8 cellular contexts compared by ENCODE assay signal in genomic region chr2:46914578-46915230, GRCh38. TPM values are rescaled to one million over a fixed set of nuclear protein-coding genes. Genes with fewer than 3 reads are reported as not detected.
DNase-seq lines count a peak whose midpoint lies in the region; ATAC-seq and TF ChIP-seq lines count a peak whose summit lies in the region.

No MANE protein-coding gene starts in this region.

- TF ChIP-seq CTCF in fibroblast of mammary gland (conservative IDR thresholded peaks at IDR 0.05; ENCODE audit: control insufficient read depth, insufficient read depth, low read depth, low read length): no peak
- no peak for TF ChIP-seq CTCF in retinal pigment epithelial cell (conservative IDR thresholded peaks at IDR 0.05; ENCODE audit: low read depth, low read length)
- no peak for TF ChIP-seq CTCF in GM10266 (IDR thresholded peaks at IDR 0.05; ENCODE audit: control insufficient read depth, insufficient read depth, low read depth, missing control alignments)

- H2AFZ ChIP-seq in GM23248: peak overlapping the region; percentile 36

- H3K9ac ChIP-seq in GM23248: peak overlapping the region; percentile 96

- peak overlapping the region; percentile 87 for H3K27ac ChIP-seq in GM23248

- ATAC-seq in HG03432 (IDR thresholded peaks at IDR 0.05; ENCODE audit: unreplicated experiment) (no peak), GM18870 (IDR thresholded peaks at IDR 0.05; ENCODE audit: unreplicated experiment) (no peak)

- DNase-seq in GM23248: no peak
- peak; percentile 19 for DNase-seq in SW480 (ENCODE audit: low spot score)
- DNase-seq in fibroblast of mammary gland (ENCODE audit: low read depth): peak; percentile 11
- no peak for DNase-seq in retinal pigment epithelial cell (ENCODE audit: low read depth)
- DNase-seq in stimulated activated CD4-positive, alpha-beta T cell treated with anti-CD3 and anti-CD28 coated beads, Interleukin-2, amount 100 ng/mL, for 24 hours: no peak
- DNase-seq in GM10266 (ENCODE audit: extremely low spot score): no peak

- H3K79me2 ChIP-seq in GM23248 (ENCODE audit: insufficient read depth): peaks cover 81% of the 10 kb centered on the region

- H3K4me3 ChIP-seq in GM23248 (peak overlapping the region; percentile 81), fibroblast of mammary gland (ENCODE audit: control insufficient read depth, low read depth, low read length) (peak overlapping the region; percentile 92), retinal pigment epithelial cell (ENCODE audit: low read length) (peak overlapping the region; percentile 91)

- peak overlapping the region; percentile 100 for H3K4me2 ChIP-seq in GM23248 (ENCODE audit: unreplicated experiment)

- H3K36me3 ChIP-seq in GM23248 (ENCODE audit: low read depth): 0 out of 2 replicates have a peak, but pooled peaks cover 8% of the 10 kb centered on the region

- H3K9me3 ChIP-seq in GM23248 (ENCODE audit: low read depth): no peaks in the 10 kb centered on the region

- H3K4me1 ChIP-seq in GM23248 (ENCODE audit: insufficient read depth): peaks cover 38% of the 10 kb centered on the region

- no peaks in the 10 kb centered on the region for H3K9me2 ChIP-seq in GM23248 (ENCODE audit: insufficient read depth)

- no peaks in the 10 kb centered on the region for H4K20me1 ChIP-seq in GM23248 (ENCODE audit: insufficient read depth)

- H3K27me3 ChIP-seq in GM23248 (replicated peaks; ENCODE audit: insufficient read depth): no peaks in the 10 kb centered on the region

- in situ Hi-C loops in GM23248 (cut with MboI): no loop called here

- WGBS in GM23248 (ENCODE audit: low coverage in 1 of 2, low lambda C conversion rate in 2 of 2, missing lambda C conversion rate in 2 of 2), 2 experiments: 16 to 19% methylated on average over 11 of the region's 11 CpGs

- H3F3A ChIP-seq in GM23248 (ENCODE audit: insufficient read depth): peaks cover 57% of the 10 kb centered on the region

RNA-seq across cellular contexts. Expression of gene MCFD2, which starts 0.9 kb away (rescaled TPM):
- 310 and 329 TPM in 2 replicates for total RNA-seq in GM23248 (2014; rRNA removed; shearing (Covaris generic))
- 298 and 303 TPM in 2 replicates for polyA plus RNA-seq in GM23248 (2016; fragmentation: Nextera tagmentation; extraction: Ambion mirVana)

RNA-seq across cellular contexts. Expression of gene TTC7A, which starts 26.3 kb away (rescaled TPM):
- 51.2 and 61.1 TPM in 2 replicates for total RNA-seq in GM23248 (2014; rRNA removed; shearing (Covaris generic))
- polyA plus RNA-seq in GM23248 (2016; fragmentation: Nextera tagmentation; extraction: Ambion mirVana): 16.1 and 17.7 TPM in 2 replicates

Comparison
In these comparisons a context has a peak if more than half of its experiments do, and no peak if none do; other contexts are left out.
1. DNase-seq: peak in SW480 (single experiment) and fibroblast of mammary gland (single experiment); none in GM23248 (single experiment), retinal pigment epithelial cell (single experiment), stimulated activated CD4-positive, alpha-beta T cell treated with anti-CD3 and anti-CD28 coated beads, Interleukin-2, amount 100 ng/mL, for 24 hours (0 of 2) and GM10266 (single experiment).
2. Peak in every context shown above with its lines, with median percentiles within 50 percentile points of each other: H3K4me3 ChIP-seq.